In the genomic region with DNA sequence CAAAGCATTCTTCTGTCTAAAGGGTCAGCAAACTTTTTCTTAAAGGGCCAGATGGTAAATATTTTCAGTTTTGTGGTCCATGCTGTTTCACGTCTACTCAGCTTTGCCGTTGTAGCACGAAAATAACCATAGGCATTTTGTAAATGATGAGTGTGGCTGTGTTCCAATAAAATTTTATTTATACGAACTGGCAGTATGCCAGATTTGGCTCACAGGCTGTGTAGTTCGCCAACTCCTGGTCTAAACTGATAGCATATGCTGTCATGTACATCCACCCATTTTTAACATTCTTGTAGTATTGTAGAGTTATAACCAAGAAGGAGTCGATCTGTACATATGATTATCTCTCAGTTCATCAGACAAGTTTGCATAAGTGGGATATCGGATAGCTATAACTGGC, we compare ENCODE assay signal across 2 cellular contexts.
TF ChIP-seq lines count a peak whose summit lies in the region.

No MANE protein-coding gene starts in this region.

TF ChIP-seq in SK-N-SH, 30 proteins besides CTCF, POLR2A, EP300 and RAD21 (continued from another document):
- TF ChIP-seq ZBTB33 (IDR thresholded peaks at IDR 0.05; ENCODE audit: borderline replicate concordance, low read depth): no peak
- TF ChIP-seq USF1 (IDR thresholded peaks at IDR 0.05; ENCODE audit: borderline replicate concordance, low read depth): no peak
- TF ChIP-seq NRF1 (IDR thresholded peaks at IDR 0.05; ENCODE audit: low read depth, low read length): no peak
TF ChIP-seq in SK-N-SH: peak in this region for 1.

TF ChIP-seq in SK-N-SH treated with all-trans-retinoic acid at 6 μM for 48 hours, 23 proteins besides CTCF, POLR2A, EP300 and RAD21 (continued from another document):
- TF ChIP-seq, protein P1, sequence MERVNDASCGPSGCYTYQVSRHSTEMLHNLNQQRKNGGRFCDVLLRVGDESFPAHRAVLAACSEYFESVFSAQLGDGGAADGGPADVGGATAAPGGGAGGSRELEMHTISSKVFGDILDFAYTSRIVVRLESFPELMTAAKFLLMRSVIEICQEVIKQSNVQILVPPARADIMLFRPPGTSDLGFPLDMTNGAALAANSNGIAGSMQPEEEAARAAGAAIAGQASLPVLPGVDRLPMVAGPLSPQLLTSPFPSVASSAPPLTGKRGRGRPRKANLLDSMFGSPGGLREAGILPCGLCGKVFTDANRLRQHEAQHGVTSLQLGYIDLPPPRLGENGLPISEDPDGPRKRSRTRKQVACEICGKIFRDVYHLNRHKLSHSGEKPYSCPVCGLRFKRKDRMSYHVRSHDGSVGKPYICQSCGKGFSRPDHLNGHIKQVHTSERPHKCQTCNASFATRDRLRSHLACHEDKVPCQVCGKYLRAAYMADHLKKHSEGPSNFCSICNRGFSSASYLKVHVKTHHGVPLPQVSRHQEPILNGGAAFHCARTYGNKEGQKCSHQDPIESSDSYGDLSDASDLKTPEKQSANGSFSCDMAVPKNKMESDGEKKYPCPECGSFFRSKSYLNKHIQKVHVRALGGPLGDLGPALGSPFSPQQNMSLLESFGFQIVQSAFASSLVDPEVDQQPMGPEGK (CRISPR knock-in tag; IDR thresholded peaks at IDR 0.05; ENCODE audit: borderline replicate concordance): no peak
- TF ChIP-seq PPARA (CRISPR knock-in tag; IDR thresholded peaks at IDR 0.05; ENCODE audit: borderline replicate concordance): no peak
